ENCODE assay signal across 1 cellular context in the genomic region with DNA sequence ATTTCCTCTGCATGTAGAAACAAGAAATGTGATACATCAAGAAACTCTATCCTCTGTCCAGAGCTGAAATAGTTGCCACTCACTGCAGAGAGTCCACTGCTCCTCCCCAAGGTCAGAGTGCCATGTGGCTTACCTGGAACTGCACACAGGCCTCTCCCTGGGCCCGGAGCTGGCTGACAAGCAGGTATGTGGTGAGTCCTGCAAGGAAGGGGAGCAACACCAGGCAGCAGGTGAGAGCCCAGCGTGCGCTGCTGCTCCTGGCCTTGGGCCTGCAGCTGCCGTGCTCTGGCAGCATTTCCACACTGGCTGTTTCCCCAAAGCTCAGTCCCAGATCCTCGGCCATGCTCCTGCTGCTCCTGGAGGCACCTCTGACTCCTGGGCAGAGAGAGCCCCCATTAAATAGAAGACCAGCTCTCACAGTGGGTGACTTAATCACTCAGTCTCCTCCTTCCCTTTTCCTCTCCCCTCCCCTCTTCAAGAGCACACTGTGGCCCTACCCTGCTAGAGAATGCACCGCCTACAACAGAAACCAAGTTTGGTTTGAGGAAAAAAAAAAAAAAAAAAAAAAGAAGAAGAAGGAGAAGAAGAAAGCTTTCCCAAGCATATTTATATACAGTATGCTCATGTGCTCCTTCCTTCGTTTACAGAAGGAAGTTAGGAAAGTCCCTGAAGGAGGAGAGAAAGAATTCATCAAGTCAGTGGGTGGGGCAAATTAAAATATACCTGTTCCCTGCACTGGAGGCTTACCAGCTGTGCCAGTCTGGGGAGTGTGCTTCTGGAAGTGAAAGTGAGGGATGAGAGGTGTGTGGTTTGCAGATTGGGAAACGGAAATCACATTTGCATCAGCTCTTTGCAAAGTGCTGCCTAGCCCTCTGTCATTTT.
TF ChIP-seq lines count a peak whose summit lies in the region.

A gene (minus strand): TSS at position 370 of the 882 bp plus-strand sequence. CDS start 27 bp downstream, at position 343.

TF ChIP-seq in WTC11, 78 proteins besides CTCF, POLR2A, EP300 and RAD21 (continued from another document):
- TF ChIP-seq, protein P1, sequence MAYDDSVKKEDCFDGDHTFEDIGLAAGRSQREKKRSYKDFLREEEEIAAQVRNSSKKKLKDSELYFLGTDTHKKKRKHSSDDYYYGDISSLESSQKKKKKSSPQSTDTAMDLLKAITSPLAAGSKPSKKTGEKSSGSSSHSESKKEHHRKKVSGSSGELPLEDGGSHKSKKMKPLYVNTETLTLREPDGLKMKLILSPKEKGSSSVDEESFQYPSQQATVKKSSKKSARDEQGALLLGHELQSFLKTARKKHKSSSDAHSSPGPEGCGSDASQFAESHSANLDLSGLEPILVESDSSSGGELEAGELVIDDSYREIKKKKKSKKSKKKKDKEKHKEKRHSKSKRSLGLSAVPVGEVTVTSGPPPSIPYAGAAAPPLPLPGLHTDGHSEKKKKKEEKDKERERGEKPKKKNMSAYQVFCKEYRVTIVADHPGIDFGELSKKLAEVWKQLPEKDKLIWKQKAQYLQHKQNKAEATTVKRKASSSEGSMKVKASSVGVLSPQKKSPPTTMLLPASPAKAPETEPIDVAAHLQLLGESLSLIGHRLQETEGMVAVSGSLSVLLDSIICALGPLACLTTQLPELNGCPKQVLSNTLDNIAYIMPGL (CRISPR knock-in tag; IDR thresholded peaks at IDR 0.05): no peak
- TF ChIP-seq ATF1 (CRISPR knock-in tag; IDR thresholded peaks at IDR 0.05): no peak
